11 cellular contexts compared by ENCODE assay signal in the genomic region with DNA sequence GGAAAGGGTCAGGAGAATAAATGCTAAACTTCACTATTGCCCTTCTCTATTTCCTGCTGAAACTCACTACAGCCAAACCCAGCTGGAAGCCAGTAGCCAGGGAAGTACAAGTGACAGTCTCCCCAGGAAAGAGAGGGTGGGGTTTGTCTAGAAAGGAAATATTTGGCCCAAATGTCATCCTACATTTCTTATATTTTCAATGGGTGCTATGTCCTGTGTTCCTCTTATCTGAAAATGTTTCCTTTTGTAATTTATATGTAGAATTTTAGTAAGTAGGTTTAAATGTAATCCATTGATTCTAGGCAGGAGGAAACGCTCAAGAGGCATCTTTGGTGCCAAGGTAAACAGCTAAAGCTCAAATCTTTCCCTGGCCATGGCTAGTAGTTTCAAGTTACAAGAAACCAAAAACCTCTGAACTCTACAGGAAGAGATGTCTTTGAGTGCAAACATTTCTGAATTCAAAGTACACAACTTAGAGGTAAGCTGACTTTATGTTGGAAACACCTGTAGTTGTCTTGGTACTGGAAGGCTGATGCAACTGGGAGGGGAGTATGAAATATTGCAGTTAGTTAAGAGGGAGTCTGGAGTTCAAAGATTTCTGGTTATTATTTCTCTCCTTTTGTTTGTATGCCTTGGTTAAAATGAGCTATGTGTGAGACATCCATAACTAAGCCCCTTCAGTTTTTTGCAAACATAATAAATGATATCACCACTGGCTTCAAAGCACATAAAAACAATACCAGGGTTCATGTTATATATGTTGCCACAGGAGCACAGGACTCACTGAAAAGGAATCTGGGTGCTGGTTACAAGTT.
A peak's percentile ranks its signal among the peaks of the same experiment; 100 is the strongest.
DNase-seq lines count a peak whose midpoint lies in the region; ATAC-seq and TF ChIP-seq lines count a peak whose summit lies in the region.
"Had no signal": no experiment of that assay in that cellular context is flagged by ENCODE, and none has a peak within 500 bp of the region (broad histone marks: within the 10 kb centered on the region; RNA-seq: fewer than 3 reads in every experiment).

No MANE protein-coding gene starts in this region.

- 5 to 17% methylated on average over 1 of the region's 1 CpG for WGBS in body of pancreas, 2 donors
- WGBS in upper lobe of left lung, 2 donors: 37 to 56% methylated on average over 1 of the region's 1 CpG

- no peak overlapping the region for H3K4me3 Mint-ChIP-seq in mesothelial cell of epicardium
- H3K4me3 Mint-ChIP-seq: activated naive CD8-positive, alpha-beta T cell treated with anti-CD3 and anti-CD28 coated beads for 36 hours; stimulated activated memory B cell treated with anti-CD40 and anti-IgM and Interleukin-4, amounts not matched to agents 10 μg/mL and 1 μg/mL and 100 μg/mL, for 72 hours had no signal

- intact Hi-C loops in body of pancreas (cut with DNase I): no loop called here

- TF ChIP-seq POLR2A in body of pancreas (IDR thresholded peaks at IDR 0.05) (no peak), upper lobe of left lung (IDR thresholded peaks at IDR 0.05) (no peak)

- H3K4me1 ChIP-seq in body of pancreas (peaks cover 19% of the 10 kb centered on the region), upper lobe of left lung (peaks cover 0 to 10% (median 0%) of the 10 kb centered on the region in 4 donors)
- H3K4me1 ChIP-seq: prostate gland had no signal

- H3K27me3 ChIP-seq in body of pancreas (no peaks in the 10 kb centered on the region), upper lobe of left lung (no peaks in the 10 kb centered on the region)

- DNase-seq in DMS53 treated with DMSO at 0.1 percent for 48 hours (lab: John Stamatoyannopoulos, UW; ENCODE audit: unreplicated experiment) (peak; percentile 90), NCI-H2081 treated with DMSO at 0.1 percent for 48 hours (lab: John Stamatoyannopoulos, UW) (peak; percentile 35), body of pancreas (peak in 2 of 4 donors; percentile 8 to 10), mesothelial cell of epicardium (ENCODE audit: low spot score in 2 of 2, unreplicated experiment in 2 of 2) (no peak), NCI-H187 (lab: John Stamatoyannopoulos, UW) (no peak), upper lobe of left lung (no peak), 8988T (no peak)
- DNase-seq in stimulated activated CD4-positive, alpha-beta T cell treated with anti-CD3 and anti-CD28 coated beads, Interleukin-12 subunit alpha, Interleukin-12 subunit beta, amount 100 ng/mL, for 4 hours: no peak
- DNase-seq: activated naive CD8-positive, alpha-beta T cell treated with anti-CD3 and anti-CD28 coated beads for 36 hours had no signal

- H3K27me3 Mint-ChIP-seq in mesothelial cell of epicardium (ENCODE audit: low read depth): no peaks in the 10 kb centered on the region
- H3K27me3 Mint-ChIP-seq: activated naive CD8-positive, alpha-beta T cell treated with anti-CD3 and anti-CD28 coated beads for 36 hours; stimulated activated memory B cell treated with anti-CD40 and anti-IgM and Interleukin-4, amounts not matched to agents 10 μg/mL and 1 μg/mL and 100 μg/mL, for 72 hours had no signal

- peaks cover 27% of the 10 kb centered on the region for H3K4me1 Mint-ChIP-seq in mesothelial cell of epicardium
- H3K4me1 Mint-ChIP-seq: activated naive CD8-positive, alpha-beta T cell treated with anti-CD3 and anti-CD28 coated beads for 36 hours; stimulated activated memory B cell treated with anti-CD40 and anti-IgM and Interleukin-4, amounts not matched to agents 10 μg/mL and 1 μg/mL and 100 μg/mL, for 72 hours had no signal

- H3K9me3 Mint-ChIP-seq in mesothelial cell of epicardium: no peaks in the 10 kb centered on the region
- H3K9me3 Mint-ChIP-seq: stimulated activated memory B cell treated with anti-CD40 and anti-IgM and Interleukin-4, amounts not matched to agents 10 μg/mL and 1 μg/mL and 100 μg/mL, for 72 hours had no signal

- H3K36me3 Mint-ChIP-seq in mesothelial cell of epicardium: no peaks in the 10 kb centered on the region
- H3K36me3 Mint-ChIP-seq: activated naive CD8-positive, alpha-beta T cell treated with anti-CD3 and anti-CD28 coated beads for 36 hours had no signal

- H3K4me3 ChIP-seq in body of pancreas: no peak overlapping the region
- H3K4me3 ChIP-seq in upper lobe of left lung: no peak overlapping the region
- H3K4me3 ChIP-seq: prostate gland had no signal

- H3K27ac ChIP-seq in body of pancreas (no peak overlapping the region), upper lobe of left lung (no peak overlapping the region)
- H3K27ac ChIP-seq: prostate gland had no signal

- ATAC-seq in body of pancreas (peak; percentile 74), upper lobe of left lung (ENCODE audit: low FRiP score in 2 of 2) (no peak)
- ATAC-seq: stimulated activated memory B cell treated with anti-CD40 and anti-IgM and Interleukin-4, amounts not matched to agents 10 μg/mL and 1 μg/mL and 100 μg/mL, for 72 hours had no signal

- TF ChIP-seq CTCF in body of pancreas (IDR thresholded peaks at IDR 0.05): no peak
- TF ChIP-seq CTCF in mesothelial cell of epicardium (IDR thresholded peaks at IDR 0.05; ENCODE audit: unreplicated experiment): no peak
- no peak for TF ChIP-seq CTCF in upper lobe of left lung (IDR thresholded peaks at IDR 0.05)

- H3K36me3 ChIP-seq in body of pancreas (replicated peaks in 1 of 2; ENCODE audit: insufficient read depth in 1 of 2, low read depth in 2 of 2) (no peaks in the 10 kb centered on the region), upper lobe of left lung (no peaks in the 10 kb centered on the region)
- H3K36me3 ChIP-seq: prostate gland had no signal

- H3K9me3 ChIP-seq in body of pancreas (no peaks in the 10 kb centered on the region), upper lobe of left lung (no peaks in the 10 kb centered on the region)
- H3K9me3 ChIP-seq: prostate gland had no signal

- TF ChIP-seq EP300 in upper lobe of left lung (IDR thresholded peaks at IDR 0.05): no peak

- H3K27ac Mint-ChIP-seq in mesothelial cell of epicardium: peak overlapping the region; percentile 54
- H3K27ac Mint-ChIP-seq: activated naive CD8-positive, alpha-beta T cell treated with anti-CD3 and anti-CD28 coated beads for 36 hours; stimulated activated memory B cell treated with anti-CD40 and anti-IgM and Interleukin-4, amounts not matched to agents 10 μg/mL and 1 μg/mL and 100 μg/mL, for 72 hours had no signal

Comparison
In these comparisons a context has a peak if more than half of its experiments do, and no peak if none do; other contexts are left out.
1. DNase-seq: peak in DMS53 treated with DMSO at 0.1 percent for 48 hours (single experiment) and NCI-H2081 treated with DMSO at 0.1 percent for 48 hours (single experiment); none in mesothelial cell of epicardium (0 of 2), NCI-H187 (0 of 2), upper lobe of left lung (0 of 2), 8988T (single experiment) and stimulated activated CD4-positive, alpha-beta T cell treated with anti-CD3 and anti-CD28 coated beads, Interleukin-12 subunit alpha, Interleukin-12 subunit beta, amount 100 ng/mL, for 4 hours (single experiment).